9 cellular contexts compared by ENCODE assay signal in the genomic region with DNA sequence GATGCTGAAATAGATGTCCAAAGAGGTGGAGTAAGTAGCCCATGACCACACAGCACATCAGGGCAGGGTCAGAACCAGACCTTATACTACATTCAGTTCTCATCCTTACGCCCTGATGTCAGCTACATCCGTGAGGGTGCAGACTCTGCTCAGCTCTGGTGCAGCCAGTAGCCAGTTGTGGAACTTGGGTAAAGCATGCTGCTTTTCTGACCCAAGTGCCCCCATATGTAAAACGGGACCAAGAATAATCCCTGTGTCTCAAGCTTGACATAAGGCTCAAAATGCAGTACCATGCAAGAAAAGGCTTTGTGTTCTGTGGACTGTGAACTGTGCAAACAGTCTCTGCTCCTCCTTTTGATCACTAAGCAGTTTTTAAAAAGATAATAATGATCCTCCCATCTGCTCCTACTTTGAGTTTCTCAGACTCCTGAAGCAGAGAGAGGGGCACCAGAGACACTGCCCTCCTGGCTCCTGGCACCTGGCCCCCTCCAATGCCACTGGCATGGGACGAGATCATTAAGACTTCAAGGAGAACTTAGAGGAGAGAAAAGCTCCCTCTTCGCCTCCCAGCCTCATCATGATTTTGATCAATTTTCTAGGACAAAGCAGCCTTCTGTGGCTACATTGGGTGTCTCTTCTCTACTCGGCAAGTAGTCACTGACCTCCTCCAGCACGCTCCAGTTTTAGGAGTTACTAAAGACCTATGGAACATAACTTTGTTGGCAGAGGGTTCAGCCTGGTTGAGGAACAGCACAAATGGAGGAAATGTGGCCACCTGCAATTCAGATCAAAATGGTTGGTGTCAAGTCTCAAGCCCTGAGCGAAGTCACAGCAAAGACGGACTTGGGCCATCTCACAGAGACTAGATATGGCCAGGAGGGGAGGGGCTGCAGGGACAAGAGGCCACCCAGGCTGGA. TPM values are rescaled to one million over a fixed set of nuclear protein-coding genes. Genes with fewer than 3 reads are reported as not detected.
DNase-seq lines count a peak whose midpoint lies in the region; ATAC-seq and TF ChIP-seq lines count a peak whose summit lies in the region.
"Had no signal": no experiment of that assay in that cellular context is flagged by ENCODE, and none has a peak within 500 bp of the region (broad histone marks: within the 10 kb centered on the region; RNA-seq: fewer than 3 reads in every experiment).

No MANE protein-coding gene starts in this region.

- no peaks in the 10 kb centered on the region for H3K27me3 ChIP-seq in heart left ventricle
- H3K27me3 ChIP-seq in thymus (ENCODE audit: control insufficient read depth, insufficient read depth): no peaks in the 10 kb centered on the region
- no peaks in the 10 kb centered on the region for H3K27me3 ChIP-seq in GM23338 (ENCODE audit: insufficient read depth)

- H3K4me1 Mint-ChIP-seq in GM23338: no peaks in the 10 kb centered on the region
- H3K4me1 Mint-ChIP-seq in stimulated activated naive CD8-positive, alpha-beta T cell treated with anti-CD3 and anti-CD28 coated beads, Interleukin-15, amount 100 ng/mL, for 72 hours: peaks cover 94% of the 10 kb centered on the region

- H3K9me2 ChIP-seq in GM23338 (ENCODE audit: insufficient read depth): 0 out of 2 replicates have a peak, but pooled peaks cover 11% of the 10 kb centered on the region

- no peak overlapping the region for H3K27ac Mint-ChIP-seq in GM23338
- no peak overlapping the region for H3K27ac Mint-ChIP-seq in stimulated activated naive CD8-positive, alpha-beta T cell treated with anti-CD3 and anti-CD28 coated beads, Interleukin-15, amount 100 ng/mL, for 72 hours

- no peak overlapping the region for H3K4me3 Mint-ChIP-seq in GM23338
- H3K4me3 Mint-ChIP-seq in stimulated activated naive CD8-positive, alpha-beta T cell treated with anti-CD3 and anti-CD28 coated beads, Interleukin-15, amount 100 ng/mL, for 72 hours: no peak overlapping the region

- H3K9me3 ChIP-seq in heart left ventricle (no peaks in the 10 kb centered on the region), thymus (ENCODE audit: control insufficient read depth) (no peaks in the 10 kb centered on the region)

- 77 to 83% (median 78%) methylated on average over 9 of the region's 9 CpGs for WGBS in heart left ventricle, 4 donors
- WGBS in thymus: 90% methylated on average over 9 of the region's 9 CpGs

- no peaks in the 10 kb centered on the region for H3K79me2 ChIP-seq in GM23338 (replicated peaks; ENCODE audit: insufficient read depth)

- H2AFZ ChIP-seq in GM23338: no peak overlapping the region

- intact Hi-C loops in heart left ventricle (cut with DNase I) (no loop called here), left cardiac atrium (cut with DNase I) (no loop called here)

- H3K36me3 ChIP-seq in heart left ventricle (no peaks in the 10 kb centered on the region), thymus (ENCODE audit: control insufficient read depth, insufficient read depth) (no peaks in the 10 kb centered on the region), GM23338 (ENCODE audit: insufficient read depth) (no peaks in the 10 kb centered on the region)

- H3K4me2 ChIP-seq in GM23338: no peak overlapping the region

- H3K36me3 Mint-ChIP-seq in GM23338 (ENCODE audit: low read depth): no peaks in the 10 kb centered on the region

- H3K4me3 ChIP-seq in heart left ventricle (no peak overlapping the region), thymus (ENCODE audit: low read length) (no peak overlapping the region), GM23338 (no peak overlapping the region)

- no peaks in the 10 kb centered on the region for H3K9me3 Mint-ChIP-seq in GM23338
- H3K9me3 Mint-ChIP-seq in stimulated activated naive CD8-positive, alpha-beta T cell treated with anti-CD3 and anti-CD28 coated beads, Interleukin-15, amount 100 ng/mL, for 72 hours: peaks cover 6 to 7% of the 10 kb centered on the region in 2 donors

- H3K4me1 ChIP-seq in heart left ventricle (peaks cover 0 to 89% (median 0%) of the 10 kb centered on the region in 12 donors), thymus (ENCODE audit: control insufficient read depth, insufficient read depth, low read length) (peaks cover 4% of the 10 kb centered on the region), GM23338 (ENCODE audit: insufficient read depth) (no peaks in the 10 kb centered on the region)

- peaks cover 2% of the 10 kb centered on the region for H3K27me3 Mint-ChIP-seq in GM23338 (ENCODE audit: insufficient read depth, low read depth, poor library complexity)
- no peaks in the 10 kb centered on the region for H3K27me3 Mint-ChIP-seq in stimulated activated naive CD8-positive, alpha-beta T cell treated with anti-CD3 and anti-CD28 coated beads, Interleukin-15, amount 100 ng/mL, for 72 hours

- ATAC-seq in heart left ventricle (no peak), left cardiac atrium (no peak), GM18867 (IDR thresholded peaks at IDR 0.05; ENCODE audit: unreplicated experiment) (no peak), GM23338 (no peak)
- ATAC-seq in stimulated activated naive CD8-positive, alpha-beta T cell treated with anti-CD3 and anti-CD28 coated beads, Interleukin-15, amount 100 ng/mL, for 72 hours: no peak

- H3K27ac ChIP-seq in heart left ventricle (peak overlapping the region in 7 of 12 donors; percentile 21 to 95 (median 62)), thymus (ENCODE audit: low read depth) (peak overlapping the region; percentile 8), GM23338 (ENCODE audit: low read depth) (no peak overlapping the region)

- DNase-seq in heart left ventricle (no peak), left cardiac atrium (no peak), RPMI8226 (peak; percentile 43), germinal center (ENCODE audit: low spot score) (peak; percentile 33), GM23338 (ENCODE audit: low spot score) (no peak)
- no peak for DNase-seq in stimulated activated naive CD8-positive, alpha-beta T cell treated with anti-CD3 and anti-CD28 coated beads, Interleukin-15, amount 100 ng/mL, for 72 hours
- DNase-seq: NCI-H526 treated with DMSO at 0.1 percent for 48 hours had no signal

- H4K20me1 ChIP-seq in GM23338 (replicated peaks; ENCODE audit: insufficient read depth): no peaks in the 10 kb centered on the region

- H3F3A ChIP-seq in GM23338 (replicated peaks; ENCODE audit: low read depth): no peaks in the 10 kb centered on the region

- no peak for TF ChIP-seq CTCF in heart left ventricle (IDR thresholded peaks at IDR 0.05)
- no peak for TF ChIP-seq CTCF in GM23338 (conservative IDR thresholded peaks at IDR 0.05; ENCODE audit: low read depth in 2 of 2)

- no peak for TF ChIP-seq POLR2A in heart left ventricle (IDR thresholded peaks at IDR 0.05)

TF ChIP-seq in GM23338, 12 proteins besides CTCF, POLR2A, EP300 and RAD21 (continues in another document):
- TF ChIP-seq NANOG (IDR thresholded peaks at IDR 0.05; ENCODE audit: borderline replicate concordance): no peak
- TF ChIP-seq, protein P1, sequence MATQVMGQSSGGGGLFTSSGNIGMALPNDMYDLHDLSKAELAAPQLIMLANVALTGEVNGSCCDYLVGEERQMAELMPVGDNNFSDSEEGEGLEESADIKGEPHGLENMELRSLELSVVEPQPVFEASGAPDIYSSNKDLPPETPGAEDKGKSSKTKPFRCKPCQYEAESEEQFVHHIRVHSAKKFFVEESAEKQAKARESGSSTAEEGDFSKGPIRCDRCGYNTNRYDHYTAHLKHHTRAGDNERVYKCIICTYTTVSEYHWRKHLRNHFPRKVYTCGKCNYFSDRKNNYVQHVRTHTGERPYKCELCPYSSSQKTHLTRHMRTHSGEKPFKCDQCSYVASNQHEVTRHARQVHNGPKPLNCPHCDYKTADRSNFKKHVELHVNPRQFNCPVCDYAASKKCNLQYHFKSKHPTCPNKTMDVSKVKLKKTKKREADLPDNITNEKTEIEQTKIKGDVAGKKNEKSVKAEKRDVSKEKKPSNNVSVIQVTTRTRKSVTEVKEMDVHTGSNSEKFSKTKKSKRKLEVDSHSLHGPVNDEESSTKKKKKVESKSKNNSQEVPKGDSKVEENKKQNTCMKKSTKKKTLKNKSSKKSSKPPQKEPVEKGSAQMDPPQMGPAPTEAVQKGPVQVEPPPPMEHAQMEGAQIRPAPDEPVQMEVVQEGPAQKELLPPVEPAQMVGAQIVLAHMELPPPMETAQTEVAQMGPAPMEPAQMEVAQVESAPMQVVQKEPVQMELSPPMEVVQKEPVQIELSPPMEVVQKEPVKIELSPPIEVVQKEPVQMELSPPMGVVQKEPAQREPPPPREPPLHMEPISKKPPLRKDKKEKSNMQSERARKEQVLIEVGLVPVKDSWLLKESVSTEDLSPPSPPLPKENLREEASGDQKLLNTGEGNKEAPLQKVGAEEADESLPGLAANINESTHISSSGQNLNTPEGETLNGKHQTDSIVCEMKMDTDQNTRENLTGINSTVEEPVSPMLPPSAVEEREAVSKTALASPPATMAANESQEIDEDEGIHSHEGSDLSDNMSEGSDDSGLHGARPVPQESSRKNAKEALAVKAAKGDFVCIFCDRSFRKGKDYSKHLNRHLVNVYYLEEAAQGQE (IDR thresholded peaks at IDR 0.05; ENCODE audit: unreplicated experiment): no peak
- no peak for TF ChIP-seq ZNF114 (CRISPR knock-in tag; IDR thresholded peaks at IDR 0.05)
- TF ChIP-seq ZNF331 (CRISPR knock-in tag; IDR thresholded peaks at IDR 0.05; ENCODE audit: low read depth): no peak
- TF ChIP-seq EZH2 (IDR thresholded peaks at IDR 0.05; ENCODE audit: low read depth, unreplicated experiment): no peak
- TF ChIP-seq JUNB (IDR thresholded peaks at IDR 0.05; ENCODE audit: unreplicated experiment): no peak
- TF ChIP-seq, protein P2, sequence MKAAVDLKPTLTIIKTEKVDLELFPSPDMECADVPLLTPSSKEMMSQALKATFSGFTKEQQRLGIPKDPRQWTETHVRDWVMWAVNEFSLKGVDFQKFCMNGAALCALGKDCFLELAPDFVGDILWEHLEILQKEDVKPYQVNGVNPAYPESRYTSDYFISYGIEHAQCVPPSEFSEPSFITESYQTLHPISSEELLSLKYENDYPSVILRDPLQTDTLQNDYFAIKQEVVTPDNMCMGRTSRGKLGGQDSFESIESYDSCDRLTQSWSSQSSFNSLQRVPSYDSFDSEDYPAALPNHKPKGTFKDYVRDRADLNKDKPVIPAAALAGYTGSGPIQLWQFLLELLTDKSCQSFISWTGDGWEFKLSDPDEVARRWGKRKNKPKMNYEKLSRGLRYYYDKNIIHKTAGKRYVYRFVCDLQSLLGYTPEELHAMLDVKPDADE (IDR thresholded peaks at IDR 0.05): no peak
- no peak for TF ChIP-seq CREB1 (CRISPR knock-in tag; IDR thresholded peaks at IDR 0.05; ENCODE audit: low read depth)
- TF ChIP-seq STAT1 (IDR thresholded peaks at IDR 0.05; ENCODE audit: unreplicated experiment): no peak

RNA-seq across cellular contexts. Expression of a gene that starts 23.9 kb away (rescaled TPM):
- total RNA-seq in heart left ventricle (10 to 100 TPM in 2 of 9 donors, 1 to 10 TPM in 7; 2.1 to 49.0 (median 6.3) TPM), left cardiac atrium (10 to 100 TPM in 1 of 2 donors, 1 to 10 TPM in 1; 8.2 to 17.6 TPM)
- polyA plus RNA-seq in heart left ventricle (1 to 10 TPM; 3.7 to 3.9 TPM), thymus (24.2 TPM), GM23338 (2016; fragmentation: Nextera tagmentation; extraction: Ambion mirVana) (not detected in 2 replicates)
- total RNA-seq in GM23338 (2014; rRNA removed; shearing (Covaris generic)): 0.10 and 0.23 TPM in 2 replicates

Comparison
In these comparisons a context has a peak if more than half of its experiments do, and no peak if none do; other contexts are left out.
1. DNase-seq: peak in RPMI8226 (single experiment) and germinal center (single experiment); none in heart left ventricle (0 of 5), left cardiac atrium (single experiment), GM23338 (single experiment) and stimulated activated naive CD8-positive, alpha-beta T cell treated with anti-CD3 and anti-CD28 coated beads, Interleukin-15, amount 100 ng/mL, for 72 hours (0 of 2).